ENCODE assay signal across 8 cellular contexts in the genomic region with DNA sequence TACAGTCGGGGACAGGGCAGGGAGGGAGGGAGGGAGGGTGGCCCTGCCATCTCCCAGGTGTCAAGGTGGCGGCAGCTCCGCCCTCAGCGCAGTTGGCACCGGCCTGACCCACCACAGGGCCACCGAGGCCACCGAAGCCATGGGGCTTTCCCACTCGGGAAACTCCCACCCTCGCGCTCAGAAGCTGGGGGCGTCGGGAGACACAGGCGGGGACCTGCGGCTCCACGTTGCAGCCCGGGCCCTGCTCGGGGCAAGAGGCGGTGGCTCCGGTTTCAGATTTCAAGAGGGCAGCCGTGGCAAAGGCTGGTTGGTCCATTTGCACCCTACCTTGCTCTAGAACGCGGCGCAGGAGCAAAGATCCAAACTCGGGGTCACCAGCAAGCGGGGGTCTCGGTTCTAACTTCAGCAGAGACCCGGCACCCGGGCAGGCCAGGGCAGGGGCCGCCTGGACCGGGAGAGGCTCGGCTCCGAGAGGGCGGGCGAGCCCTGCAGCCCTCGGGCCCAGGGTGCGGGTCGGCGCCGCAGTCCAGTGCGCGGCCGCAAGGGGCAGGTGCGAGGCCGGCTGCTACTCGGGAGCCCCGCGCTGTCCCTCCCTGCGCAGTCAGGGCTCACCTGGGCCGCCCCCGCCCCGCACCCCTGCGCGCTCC. TPM values are rescaled to one million over a fixed set of nuclear protein-coding genes. Genes with fewer than 3 reads are reported as not detected.
DNase-seq lines count a peak whose midpoint lies in the region; ATAC-seq and TF ChIP-seq lines count a peak whose summit lies in the region.

No MANE protein-coding gene starts in this region.

- peak overlapping the region; percentile 72 for H3K27ac ChIP-seq in epithelial cell of prostate

- H3K9me3 Mint-ChIP-seq in natural killer cell treated with Interleukin-12 subunit alpha and Interleukin-12 subunit beta and Interleukin-15 and Interleukin-18, amount 100 ng/mL, for 72 hours = no peaks in the 10 kb centered on the region
- H3K9me3 Mint-ChIP-seq in type B pancreatic cell = no peaks in the 10 kb centered on the region

- TF ChIP-seq CTCF in type B pancreatic cell (conservative IDR thresholded peaks at IDR 0.05) = peak; percentile 81

- no peaks in the 10 kb centered on the region for H3K36me3 Mint-ChIP-seq in natural killer cell treated with Interleukin-12 subunit alpha and Interleukin-12 subunit beta and Interleukin-15 and Interleukin-18, amount 100 ng/mL, for 72 hours
- no peaks in the 10 kb centered on the region for H3K36me3 Mint-ChIP-seq in type B pancreatic cell

- ATAC-seq in HG02759 (IDR thresholded peaks at IDR 0.05; ENCODE audit: unreplicated experiment) = peak; percentile 63
- ATAC-seq in natural killer cell treated with Interleukin-12 subunit alpha and Interleukin-12 subunit beta and Interleukin-15 and Interleukin-18, amount 100 ng/mL, for 72 hours = peak; percentile 71 to 73

- peak overlapping the region; percentile 93 for H3K4me3 Mint-ChIP-seq in natural killer cell treated with Interleukin-12 subunit alpha and Interleukin-12 subunit beta and Interleukin-15 and Interleukin-18, amount 100 ng/mL, for 72 hours
- peak overlapping the region; percentile 89 for H3K4me3 Mint-ChIP-seq in type B pancreatic cell

- peak overlapping the region; percentile 79 to 80 for H3K27ac Mint-ChIP-seq in natural killer cell treated with Interleukin-12 subunit alpha and Interleukin-12 subunit beta and Interleukin-15 and Interleukin-18, amount 100 ng/mL, for 72 hours
- peak overlapping the region; percentile 93 for H3K27ac Mint-ChIP-seq in type B pancreatic cell

- peaks cover 13 to 26% of the 10 kb centered on the region in 2 donors for H3K4me1 Mint-ChIP-seq in natural killer cell treated with Interleukin-12 subunit alpha and Interleukin-12 subunit beta and Interleukin-15 and Interleukin-18, amount 100 ng/mL, for 72 hours (ENCODE audit: low read depth in 2 of 2)
- peaks cover 13% of the 10 kb centered on the region for H3K4me1 Mint-ChIP-seq in type B pancreatic cell (ENCODE audit: unreplicated experiment)

- H3K27me3 Mint-ChIP-seq in natural killer cell treated with Interleukin-12 subunit alpha and Interleukin-12 subunit beta and Interleukin-15 and Interleukin-18, amount 100 ng/mL, for 72 hours = peaks cover 3 to 6% of the 10 kb centered on the region in 2 donors
- peaks cover 15% of the 10 kb centered on the region for H3K27me3 Mint-ChIP-seq in type B pancreatic cell

- DNase-seq in NCI-H2081 (lab: John Stamatoyannopoulos, UW) = peak; percentile 57 to 65
- no peak for DNase-seq in NCI-H2081 treated with DMSO at 0.1 percent for 48 hours (lab: John Stamatoyannopoulos, UW)
- peak; percentile 67 for DNase-seq in NCI-H2196 (lab: John Stamatoyannopoulos, UW; ENCODE audit: unreplicated experiment)
- DNase-seq in activated CD8-positive, alpha-beta memory T cell treated with anti-CD3 and anti-CD28 coated beads for 4 hours (ENCODE audit: low read depth in 2 of 2) = peak; percentile 58 to 63
- no peak for DNase-seq in epithelial cell of prostate (ENCODE audit: low read depth, low spot score)
- DNase-seq in natural killer cell treated with Interleukin-12 subunit alpha and Interleukin-12 subunit beta and Interleukin-15 and Interleukin-18, amount 100 ng/mL, for 72 hours (ENCODE audit: low spot score) = peak; percentile 72
- DNase-seq in type B pancreatic cell (ENCODE audit: extremely low spot score, unreplicated experiment) = no peak

RNA-seq across cellular contexts. Expression of a gene that starts 0.4 kb away (rescaled TPM):
- 1 to 10 TPM; 3.2 to 7.9 TPM for total RNA-seq in natural killer cell treated with Interleukin-12 subunit alpha and Interleukin-12 subunit beta and Interleukin-15 and Interleukin-18, amount 100 ng/mL, for 72 hours
- total RNA-seq in type B pancreatic cell (ENCODE audit: low replicate concordance) = 34.5 and 85.1 TPM in 2 replicates

RNA-seq across cellular contexts. Expression of a gene that starts 31.2 kb away (rescaled TPM):
- total RNA-seq in natural killer cell treated with Interleukin-12 subunit alpha and Interleukin-12 subunit beta and Interleukin-15 and Interleukin-18, amount 100 ng/mL, for 72 hours = not detected
- total RNA-seq in type B pancreatic cell (ENCODE audit: low replicate concordance) = 3.6 and 9.1 TPM in 2 replicates

Comparison
In these comparisons a context has a peak if more than half of its experiments do, and no peak if none do; other contexts are left out.
1. DNase-seq: peak in NCI-H2081 (2 of 2), NCI-H2196 (single experiment), activated CD8-positive, alpha-beta memory T cell treated with anti-CD3 and anti-CD28 coated beads for 4 hours (2 of 2) and natural killer cell treated with Interleukin-12 subunit alpha and Interleukin-12 subunit beta and Interleukin-15 and Interleukin-18, amount 100 ng/mL, for 72 hours (single experiment); none in NCI-H2081 treated with DMSO at 0.1 percent for 48 hours (single experiment), epithelial cell of prostate (single experiment) and type B pancreatic cell (single experiment).